In the genomic region with DNA sequence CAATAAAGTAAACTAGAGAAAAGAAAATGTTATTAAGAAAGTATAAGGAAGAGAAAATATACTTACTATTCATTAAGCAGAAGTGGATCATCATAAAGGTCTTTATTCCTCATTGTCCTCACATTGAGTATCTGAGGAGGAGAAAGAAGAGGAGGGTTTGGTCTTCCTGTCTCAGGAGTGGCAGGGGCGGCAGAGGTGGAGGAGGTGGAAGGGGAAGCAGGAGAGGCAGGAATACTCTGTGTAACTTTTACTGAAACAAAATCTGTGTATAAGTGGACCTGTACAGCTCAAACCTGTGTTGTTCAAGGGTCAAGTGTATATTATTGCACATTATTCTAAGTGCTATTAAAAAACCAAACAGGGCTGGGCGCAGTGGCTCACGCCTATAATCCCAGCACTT, we compare ENCODE assay signal across 14 cellular contexts.
"Had no signal": no experiment of that assay in that cellular context is flagged by ENCODE, and none has a peak within 500 bp of the region (broad histone marks: within the 10 kb centered on the region; RNA-seq: fewer than 3 reads in every experiment).

No MANE protein-coding gene starts in this region.

- H3K27me3 Mint-ChIP-seq: activated naive CD4-positive, alpha-beta T cell treated with anti-CD3 and anti-CD28 coated beads, Interleukin-2, amount 50 U/mL, for 24 hours; stimulated activated naive B cell treated with anti-CD40 and anti-IgM and Interleukin-4, amounts not matched to agents 10 μg/mL and 1 μg/mL and 100 μg/mL, for 72 hours; T-helper 17 cell had no signal

- H3K27me3 ChIP-seq: brain microvascular endothelial cell, heart left ventricle, right atrium auricular region, upper lobe of left lung had no signal

- H3K36me3 Mint-ChIP-seq: activated naive CD4-positive, alpha-beta T cell treated with anti-CD3 and anti-CD28 coated beads, Interleukin-2, amount 50 U/mL, for 24 hours; stimulated activated naive B cell treated with anti-CD40 and anti-IgM and Interleukin-4, amounts not matched to agents 10 μg/mL and 1 μg/mL and 100 μg/mL, for 72 hours had no signal

- H3K27ac ChIP-seq: brain microvascular endothelial cell had no signal

- ATAC-seq: heart left ventricle; left lobe of liver; stimulated activated naive B cell treated with anti-CD40 and anti-IgM and Interleukin-4, amounts not matched to agents 10 μg/mL and 1 μg/mL and 100 μg/mL, for 72 hours; T-helper 17 cell had no signal

- H3K4me3 ChIP-seq: heart left ventricle, right atrium auricular region, smooth muscle cell, upper lobe of left lung had no signal

- H3K27ac Mint-ChIP-seq: stimulated activated naive B cell treated with anti-CD40 and anti-IgM and Interleukin-4, amounts not matched to agents 10 μg/mL and 1 μg/mL and 100 μg/mL, for 72 hours; T-helper 17 cell had no signal

- DNase-seq: activated effector memory CD4-positive, alpha-beta T cell treated with Interleukin-2 at 50 U/mL for 16 hours; amygdala; brain microvascular endothelial cell; foreskin melanocyte; heart left ventricle; mesenchymal stem cell; stimulated activated naive B cell treated with anti-CD40 and anti-IgM and Interleukin-4, amounts not matched to agents 10 μg/mL and 1 μg/mL and 100 μg/mL, for 72 hours; substantia nigra; T-helper 17 cell; upper lobe of left lung had no signal

- H3K4me1 Mint-ChIP-seq: activated naive CD4-positive, alpha-beta T cell treated with anti-CD3 and anti-CD28 coated beads, Interleukin-2, amount 50 U/mL, for 24 hours; stimulated activated naive B cell treated with anti-CD40 and anti-IgM and Interleukin-4, amounts not matched to agents 10 μg/mL and 1 μg/mL and 100 μg/mL, for 72 hours had no signal

- H3K4me3 Mint-ChIP-seq: activated naive CD4-positive, alpha-beta T cell treated with anti-CD3 and anti-CD28 coated beads, Interleukin-2, amount 50 U/mL, for 24 hours; stimulated activated naive B cell treated with anti-CD40 and anti-IgM and Interleukin-4, amounts not matched to agents 10 μg/mL and 1 μg/mL and 100 μg/mL, for 72 hours; T-helper 17 cell had no signal

- H3K9me3 ChIP-seq: heart left ventricle, right atrium auricular region, upper lobe of left lung had no signal

- H3K4me2 ChIP-seq: smooth muscle cell had no signal

- H3K36me3 ChIP-seq: brain microvascular endothelial cell, heart left ventricle, right atrium auricular region, upper lobe of left lung had no signal

- H3K9me3 Mint-ChIP-seq: activated naive CD4-positive, alpha-beta T cell treated with anti-CD3 and anti-CD28 coated beads, Interleukin-2, amount 50 U/mL, for 24 hours; stimulated activated naive B cell treated with anti-CD40 and anti-IgM and Interleukin-4, amounts not matched to agents 10 μg/mL and 1 μg/mL and 100 μg/mL, for 72 hours had no signal
